25 cellular contexts compared by ENCODE assay signal in genomic region chr7:8612584-8612983, GRCh38.
"Had no signal": no experiment of that assay in that cellular context is flagged by ENCODE, and none has a peak within 500 bp of the region (broad histone marks: within the 10 kb centered on the region; RNA-seq: fewer than 3 reads in every experiment).

No MANE protein-coding gene starts in this region.

- H3K9me3 ChIP-seq: esophagus squamous epithelium, gastrocnemius medialis, heart right ventricle, left lung, lower lobe of right lung, mucosa of descending colon had no signal

- H3K4me1 ChIP-seq: esophagus squamous epithelium, gastrocnemius medialis, heart right ventricle, left lung, lower lobe of right lung had no signal

- DNase-seq: cortex of kidney; effector CD8-positive, alpha-beta T cell; effector memory CD8-positive, alpha-beta T cell; endodermal cell; erythroblast; esophagus squamous epithelium; foreskin fibroblast; foreskin melanocyte; gastrocnemius medialis; glutamatergic neuron; head of caudate nucleus; heart right ventricle; hippocampal formation; left cardiac atrium; left lung; left ventricle myocardium superior; lower lobe of right lung; mesenchymal stem cell; mucosa of descending colon; naive B cell; naive thymus-derived CD8-positive, alpha-beta T cell had no signal

- H3K9me3 Mint-ChIP-seq: dendritic cell treated with granulocyte-macrophage colony-stimulating factor and Interleukin-4, amounts not matched to agents 40 ng/mL and 50 ng/mL, for 4 days; endodermal cell; mesothelial cell of epicardium had no signal

- H3K27me3 Mint-ChIP-seq: dendritic cell treated with granulocyte-macrophage colony-stimulating factor and Interleukin-4, amounts not matched to agents 40 ng/mL and 50 ng/mL, for 4 days; effector memory CD8-positive, alpha-beta T cell; naive B cell had no signal

- H3K36me3 Mint-ChIP-seq: mesothelial cell of epicardium, naive B cell had no signal

- H3K27me3 ChIP-seq: esophagus squamous epithelium, gastrocnemius medialis, heart right ventricle, left lung had no signal

- H3K27ac Mint-ChIP-seq: dendritic cell treated with granulocyte-macrophage colony-stimulating factor and Interleukin-4, amounts not matched to agents 40 ng/mL and 50 ng/mL, for 4 days; effector memory CD8-positive, alpha-beta T cell; endodermal cell; mesothelial cell of epicardium; naive B cell; naive thymus-derived CD8-positive, alpha-beta T cell had no signal

- H3K36me3 ChIP-seq: esophagus squamous epithelium, gastrocnemius medialis, heart right ventricle, left lung, lower lobe of right lung had no signal

- H3K4me3 Mint-ChIP-seq: dendritic cell treated with granulocyte-macrophage colony-stimulating factor and Interleukin-4, amounts not matched to agents 40 ng/mL and 50 ng/mL, for 4 days; effector memory CD8-positive, alpha-beta T cell; endodermal cell; mesothelial cell of epicardium; naive B cell; naive thymus-derived CD8-positive, alpha-beta T cell had no signal

- H3K4me1 Mint-ChIP-seq: mesothelial cell of epicardium; naive B cell; naive thymus-derived CD8-positive, alpha-beta T cell had no signal

- H3K4me3 ChIP-seq: esophagus squamous epithelium, gastrocnemius medialis, heart right ventricle, left lung, lower lobe of right lung, mucosa of descending colon had no signal

- ATAC-seq: effector memory CD8-positive, alpha-beta T cell; esophagus mucosa; gastrocnemius medialis; heart right ventricle; left cardiac atrium; left lung; left ventricle myocardium superior; lower lobe of right lung; mucosa of descending colon; naive thymus-derived CD8-positive, alpha-beta T cell had no signal

- H3K27ac ChIP-seq: epithelial cell of prostate, esophagus squamous epithelium, gastrocnemius medialis, heart right ventricle, left lung, lower lobe of right lung had no signal
